8 cellular contexts compared by ENCODE assay signal in genomic region chr19:50432658-50433057, GRCh38. TPM values are rescaled to one million over a fixed set of nuclear protein-coding genes. Genes with fewer than 3 reads are reported as not detected.
A peak's percentile ranks its signal among the peaks of the same experiment; 100 is the strongest.
DNase-seq lines count a peak whose midpoint lies in the region; ATAC-seq and TF ChIP-seq lines count a peak whose summit lies in the region.

Gene MYBPC2 (plus strand): TSS chr19:50432892. CDS start chr19:50432954, 62 bp downstream.

- ATAC-seq in WTC11 = peak; percentile 5; the same call in 1 of the 2 replicates

- CTCF ChIA-PET in WTC11 (lab: Charles Lee) = interaction anchor here (1.4 to 1.7 kb wide), 2 partner anchors 28 to 105 kb away, joined by 6 to 7 read pairs; no protein-coding TSS in a partner anchor

- peak within 1 kb of the TSS; percentile 73; the same call in 1 of the 2 replicates for H3K9ac ChIP-seq in iPS-20b (ENCODE audit: low read depth, low read length)
- H3K9ac ChIP-seq in subcutaneous abdominal adipose tissue (ENCODE audit: low read length in 5 of 5) = peak within 1 kb of the TSS in 3 of 5 donors; percentile 66 to 78 (median 75)

- peak within 1 kb of the TSS; percentile 95 for H3K27ac Mint-ChIP-seq in T-helper 1 cell treated with Interleukin-12 subunit alpha and Interleukin-12 subunit beta and Interleukin-4 antibody, amounts not matched to agents 30 μg/mL and 1 μg/mL, for 36 hours
- peak within 1 kb of the TSS; percentile 72; the same call in 1 of the 2 replicates for H3K27ac Mint-ChIP-seq in WTC11

- H3K27me3 Mint-ChIP-seq in T-helper 1 cell treated with Interleukin-12 subunit alpha and Interleukin-12 subunit beta and Interleukin-4 antibody, amounts not matched to agents 30 μg/mL and 1 μg/mL, for 36 hours (ENCODE audit: low read depth) = peaks cover 23% of the 10 kb centered on the region
- H3K27me3 Mint-ChIP-seq in WTC11 (ENCODE audit: low read depth) = peaks cover 40% of the 10 kb centered on the region

- H3K9me3 ChIP-seq in iPS-20b (ENCODE audit: insufficient read depth, low read depth, low read length) (no peaks in the 10 kb centered on the region), subcutaneous abdominal adipose tissue (ENCODE audit: control insufficient read depth in 5 of 5, low read length in 5 of 5) (no peaks in the 10 kb centered on the region)

- H3K4me1 ChIP-seq in iPS-20b (ENCODE audit: insufficient read depth, low read length) = peaks cover 12% of the 10 kb centered on the region; the same call in 1 of the 2 replicates
- H3K4me1 ChIP-seq in subcutaneous abdominal adipose tissue (ENCODE audit: control insufficient read depth in 5 of 5, insufficient read depth in 5 of 5, low read length in 5 of 5) = peaks cover 2 to 27% (median 20%) of the 10 kb centered on the region in 5 donors

- POLR2A ChIA-PET in WTC11 (lab: Charles Lee) = no interaction called here

- no peak for TF ChIP-seq CTCF in WTC11 (IDR thresholded peaks at IDR 0.05)

- H3K4me1 Mint-ChIP-seq in T-helper 1 cell treated with Interleukin-12 subunit alpha and Interleukin-12 subunit beta and Interleukin-4 antibody, amounts not matched to agents 30 μg/mL and 1 μg/mL, for 36 hours (ENCODE audit: low read depth) = peaks cover 13% of the 10 kb centered on the region
- peaks cover 31% of the 10 kb centered on the region for H3K4me1 Mint-ChIP-seq in WTC11

- peaks cover 43% of the 10 kb centered on the region for H3K27me3 ChIP-seq in iPS-20b (ENCODE audit: insufficient read depth, low read length)
- H3K27me3 ChIP-seq in subcutaneous abdominal adipose tissue (ENCODE audit: control insufficient read depth in 5 of 5, insufficient read depth in 4 of 5, low read length in 5 of 5) = peaks cover 15 to 40% (median 22%) of the 10 kb centered on the region in 5 donors

- H3K4me3 ChIP-seq in iPS-20b (ENCODE audit: low read length) (peak within 1 kb of the TSS; percentile 79), subcutaneous abdominal adipose tissue (ENCODE audit: low read depth in 1 of 5, low read length in 5 of 5) (peak within 1 kb of the TSS; percentile 57 to 73 (median 65))

- peak within 1 kb of the TSS; percentile 93 for H3K4me3 Mint-ChIP-seq in T-helper 1 cell treated with Interleukin-12 subunit alpha and Interleukin-12 subunit beta and Interleukin-4 antibody, amounts not matched to agents 30 μg/mL and 1 μg/mL, for 36 hours
- H3K4me3 Mint-ChIP-seq in WTC11 = peak within 1 kb of the TSS; percentile 78

- DNase-seq in T-helper 1 cell (no peak), WTC11 (ENCODE audit: low spot score) (no peak), dermis blood vessel endothelial cell (no peak), HK-2 (ENCODE audit: unreplicated experiment) (no peak)
- DNase-seq in stimulated activated CD4-positive, alpha-beta T cell treated with anti-CD3 and anti-CD28 coated beads, Interleukin-12 subunit alpha, Interleukin-12 subunit beta, amount 100 ng/mL, for 4 hours = no peak

- no peak within 1 kb of the TSS for H3K27ac ChIP-seq in iPS-20b (ENCODE audit: low read length)
- H3K27ac ChIP-seq in subcutaneous abdominal adipose tissue (ENCODE audit: low read depth, low read length) = no peak within 1 kb of the TSS

- H3K36me3 ChIP-seq in iPS-20b (ENCODE audit: insufficient read depth, low read depth, low read length) = no peaks in the 10 kb centered on the region
- H3K36me3 ChIP-seq in subcutaneous abdominal adipose tissue (ENCODE audit: control insufficient read depth in 5 of 5, insufficient read depth in 5 of 5, low read length in 5 of 5) = no peaks in the 10 kb centered on the region

- H3K36me3 Mint-ChIP-seq in T-helper 1 cell treated with Interleukin-12 subunit alpha and Interleukin-12 subunit beta and Interleukin-4 antibody, amounts not matched to agents 30 μg/mL and 1 μg/mL, for 36 hours (ENCODE audit: low read depth) = no peaks in the 10 kb centered on the region
- no peaks in the 10 kb centered on the region for H3K36me3 Mint-ChIP-seq in WTC11

- H3K9me3 Mint-ChIP-seq in T-helper 1 cell treated with Interleukin-12 subunit alpha and Interleukin-12 subunit beta and Interleukin-4 antibody, amounts not matched to agents 30 μg/mL and 1 μg/mL, for 36 hours = no peaks in the 10 kb centered on the region
- H3K9me3 Mint-ChIP-seq in WTC11 = no peaks in the 10 kb centered on the region

TF ChIP-seq in WTC11, 78 proteins besides CTCF, POLR2A, EP300 and RAD21:
- TF ChIP-seq E2F5 (CRISPR knock-in tag; IDR thresholded peaks at IDR 0.05) = no peak
- peak; percentile 64; the same call in 1 of the 2 replicates for TF ChIP-seq ZNF423 (CRISPR knock-in tag; IDR thresholded peaks at IDR 0.05)
- TF ChIP-seq OVOL2 (CRISPR knock-in tag; IDR thresholded peaks at IDR 0.05; ENCODE audit: borderline replicate concordance) = no peak

RNA-seq across cellular contexts. Expression of gene MYBPC2, which starts in this region (rescaled TPM):
- total RNA-seq in WTC11 (2021) (2.6 to 5.4 TPM (median 5.0 TPM) in 3 replicates), dermis blood vessel endothelial cell (0.05 TPM in 1 of 2 replicates, not detected in the other)
